Comparison of ENCODE assay signal across 31 cellular contexts in genomic region chr9:25702536-25702935, GRCh38. TPM values are rescaled to one million over a fixed set of nuclear protein-coding genes. Genes with fewer than 3 reads are reported as not detected.
"Had no signal": no experiment of that assay in that cellular context is flagged by ENCODE, and none has a peak within 500 bp of the region (broad histone marks: within the 10 kb centered on the region; RNA-seq: fewer than 3 reads in every experiment).

No MANE protein-coding gene starts in this region.

- H3K9me3 ChIP-seq: colonic mucosa, esophagus squamous epithelium, gastroesophageal sphincter had no signal

- FAIRE-seq: astrocyte, endometrium, endothelial cell of umbilical vein had no signal

- H3K27me3 ChIP-seq: brain microvascular endothelial cell, colonic mucosa, esophagus squamous epithelium, gastroesophageal sphincter had no signal

- ATAC-seq: activated CD4-positive, CD25-positive, alpha-beta regulatory T cell treated with anti-CD3 and anti-CD28 coated beads, Interleukin-2, amount 50 U/mL, for 24 hours; activated CD8-positive, alpha-beta T cell treated with anti-CD3 and anti-CD28 coated beads for 36 hours; activated T-cell treated with anti-CD3 and anti-CD28 coated beads, Interleukin-2, amount 50 U/mL, for 4 hours; activated T-helper 17 cell treated with anti-CD3 and anti-CD28 coated beads, Interleukin-2, amount 50 U/mL, for 72 hours; gastroesophageal sphincter; T-helper 17 cell had no signal

- H3K36me3 ChIP-seq: brain microvascular endothelial cell, colonic mucosa, esophagus squamous epithelium, gastroesophageal sphincter, WERI-Rb-1 had no signal

- H3K27ac ChIP-seq: brain microvascular endothelial cell, colonic mucosa, epithelial cell of prostate, esophagus squamous epithelium, WERI-Rb-1 had no signal

- H3K4me3 ChIP-seq: colonic mucosa, esophagus squamous epithelium, gastroesophageal sphincter had no signal

- DNase-seq: activated B cell treated with CpG ODN at 0.5 μM for 24 hours; activated CD4-positive, alpha-beta T cell treated with anti-CD3 and anti-CD28 coated beads for 48 hours; activated CD4-positive, alpha-beta T cell treated with anti-CD3 and anti-CD28 coated beads, Interleukin-2, amount 50 U/mL, for 1 hour; activated CD4-positive, alpha-beta T cell treated with anti-CD3 and anti-CD28 coated beads, Interleukin-2, amount 50 U/mL, for 48 hours; activated CD8-positive, alpha-beta memory T cell treated with anti-CD3 and anti-CD28 coated beads for 24 hours; activated CD8-positive, alpha-beta T cell treated with anti-CD3 and anti-CD28 coated beads for 36 hours; activated effector memory CD4-positive, alpha-beta T cell treated with Interleukin-2 at 50 U/mL for 16 hours; activated gamma-delta T cell treated with Interleukin-2 at 50 U/mL for 16 hours; activated naive CD4-positive, alpha-beta T cell treated with anti-CD3 and anti-CD28 coated beads, Interleukin-2, amount 50 U/mL, for 16 hours; activated naive CD4-positive, alpha-beta T cell treated with Interleukin-2 at 50 U/mL for 16 hours; activated T-cell treated with anti-CD3 and anti-CD28 coated beads, Interleukin-2, amount 50 U/mL, for 4 hours; amniotic stem cell; anterior cingulate cortex; brain microvascular endothelial cell; caudate nucleus; cerebellar nuclear complex; colonic mucosa; effector CD8-positive, alpha-beta T cell; esophagus squamous epithelium; foreskin melanocyte; head of caudate nucleus; T-helper 17 cell; T1000; WERI-Rb-1 had no signal

- H3K4me1 ChIP-seq: colonic mucosa had no signal

RNA-seq across cellular contexts. Expression of gene TUSC1, which starts 24.3 kb away (rescaled TPM):
- total RNA-seq: activated T-helper 17 cell treated with anti-CD3 and anti-CD28 coated beads, Interleukin-2, amount 50 U/mL, for 72 hours; T-helper 17 cell had no signal
